ENCODE assay signal across 33 cellular contexts in the genomic region with DNA sequence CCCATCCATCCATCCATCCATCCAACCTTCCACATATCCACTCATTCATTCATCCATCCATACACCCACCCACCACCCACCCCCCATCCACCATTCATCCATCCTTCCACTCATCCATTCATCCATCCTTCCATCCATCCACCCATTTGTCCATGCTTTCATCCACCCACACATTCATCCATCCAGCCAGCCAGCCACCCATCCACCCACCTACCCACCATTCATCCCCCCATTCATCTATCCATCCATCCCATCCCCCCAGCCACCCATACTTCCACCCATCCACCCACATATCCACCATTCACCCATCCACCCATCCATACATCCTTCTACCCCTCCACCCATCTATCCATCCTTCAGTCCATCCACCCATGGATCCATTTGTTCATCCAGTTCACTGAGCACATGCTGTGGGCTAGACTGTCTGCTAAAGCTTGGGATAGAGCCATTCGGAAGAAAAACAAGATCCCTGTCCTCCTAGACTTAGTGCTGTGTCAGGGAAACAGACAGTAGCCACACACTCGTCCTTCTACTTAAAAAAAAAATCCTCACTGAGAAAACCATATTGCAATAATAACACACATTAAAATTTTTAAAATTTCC.
"Had no signal": no experiment of that assay in that cellular context is flagged by ENCODE, and none has a peak within 500 bp of the region (broad histone marks: within the 10 kb centered on the region; RNA-seq: fewer than 3 reads in every experiment).

No MANE protein-coding gene starts in this region.

- H3K27ac ChIP-seq: KMS-11 had no signal

- H3K9me3 ChIP-seq: MG63 had no signal

- DNase-seq: Karpas-422, Kasumi-1, KG1, MG63, MM.1S, NCI-H1048, NCI-H1092, NCI-H1092 treated with DMSO at 0.1 percent for 48 hours, NCI-H1105, NCI-H1105 treated with DMSO at 0.1 percent for 48 hours, NCI-H1417, NCI-H1417 treated with DMSO at 0.1 percent for 48 hours, NCI-H1436, NCI-H1436 treated with DMSO at 0.1 percent for 48 hours, NCI-H146, NCI-H1694, NCI-H1694 treated with DMSO at 0.1 percent for 48 hours, NCI-H187, NCI-H187 treated with DMSO at 0.1 percent for 48 hours, NCI-H1930, NCI-H2029, NCI-H2029 treated with DMSO at 0.1 percent for 48 hours, NCI-H2081, NCI-H2081 treated with DMSO at 0.1 percent for 48 hours, NCI-H2107, NCI-H2171, NCI-H2171 treated with DMSO at 0.1 percent for 48 hours, NCI-H2227 treated with DMSO at 0.1 percent for 48 hours, NCI-H226, NCI-H345, NCI-H446, NCI-H446 treated with DMSO at 0.1 percent for 48 hours had no signal

- H3K4me3 ChIP-seq: MG63 had no signal

- H3K36me3 ChIP-seq: MG63 had no signal

- H3K27me3 ChIP-seq: MG63 had no signal
